8 cellular contexts compared by ENCODE assay signal in genomic region chr15:64355559-64356442, GRCh38. TPM values are rescaled to one million over a fixed set of nuclear protein-coding genes. Genes with fewer than 3 reads are reported as not detected.
DNase-seq lines count a peak whose midpoint lies in the region; ATAC-seq, FAIRE-seq and TF ChIP-seq lines count a peak whose summit lies in the region.

CSNK1G1 (minus strand) TSS chr15:64356173; CDS start chr15:64300499, 55,674 bp downstream.

- H3K9me2 ChIP-seq in OCI-LY1 (ENCODE audit: low read depth, low read length), result no peaks in the 10 kb centered on the region

- peaks cover 9% of the 10 kb centered on the region; the same call in 1 of the 2 replicates for H3K4me1 ChIP-seq in HUES64 (ENCODE audit: insufficient read depth, low read length)
- peaks cover 20% of the 10 kb centered on the region for H3K4me1 ChIP-seq in OCI-LY1 (ENCODE audit: insufficient read depth, low read length, severe bottlenecking)
- H3K4me1 ChIP-seq in mesodermal cell (ENCODE audit: control insufficient read depth, insufficient read depth, low read length, poor library complexity, severe bottlenecking), result no peaks in the 10 kb centered on the region

- H3K27me3 ChIP-seq in HUES64 (ENCODE audit: insufficient read depth, low read length) (no peaks in the 10 kb centered on the region), OCI-LY1 (ENCODE audit: insufficient read depth, low read length) (no peaks in the 10 kb centered on the region)

- under 1% methylated on average over 54 of the region's 55 CpGs for WGBS in HUES64
- WGBS in mesodermal cell (ENCODE audit: insufficient coverage in 2 of 2), 2 experiments, result 0 to 1% methylated on average over 16 to 30 of the region's 55 CpGs

- peak within 1 kb of the TSS; percentile 94 for H3K4me2 ChIP-seq in OCI-LY1 (ENCODE audit: low read length)

- no peak within 1 kb of the TSS for H2AFZ ChIP-seq in OCI-LY1 (ENCODE audit: low read length)

- H3K27ac ChIP-seq in HUES64 (ENCODE audit: low read depth, low read length), result peak within 1 kb of the TSS; percentile 80; the same call in 1 of the 2 replicates
- peak within 1 kb of the TSS; percentile 56 for H3K27ac ChIP-seq in OCI-LY1 (ENCODE audit: low read depth, low read length, poor library complexity, severe bottlenecking)
- H3K27ac ChIP-seq in mesodermal cell (ENCODE audit: low read depth, low read length, severe bottlenecking), result peak within 1 kb of the TSS; percentile 63

- FAIRE-seq in endometrium (lab: Jason Lieb, UNC), result peak; percentile 69

- ATAC-seq in GM21447 (IDR thresholded peaks at IDR 0.05; ENCODE audit: unreplicated experiment), result peak; percentile 98

- peak within 1 kb of the TSS; percentile 98 for H3K4me3 ChIP-seq in HUES64 (ENCODE audit: low read length)
- peak within 1 kb of the TSS; percentile 93 for H3K4me3 ChIP-seq in OCI-LY1 (ENCODE audit: low read depth, low read length, poor library complexity, severe bottlenecking)
- H3K4me3 ChIP-seq in mesodermal cell (ENCODE audit: extremely low read depth, insufficient read depth, low read length, poor library complexity, severe bottlenecking), result peak within 1 kb of the TSS; percentile 83

- H3F3A ChIP-seq in OCI-LY1 (ENCODE audit: insufficient read depth, low read length), result 0 out of 2 replicates have a peak, but pooled peaks cover 5% of the 10 kb centered on the region

- peak; percentile 69 for DNase-seq in COLO829 (ENCODE audit: low spot score)
- DNase-seq in activated CD8-positive, alpha-beta memory T cell treated with anti-CD3 and anti-CD28 coated beads, Interleukin-2, amount 50 U/mL, for 4 hours, result peak; percentile 93
- DNase-seq in stimulated activated CD8-positive, alpha-beta memory T cell treated with anti-CD3 and anti-CD28 coated beads, Interleukin-15, amount 100 ng/mL, for 4 hours (ENCODE audit: low read depth in 2 of 2), result peak; percentile 87 to 90

- no peak for TF ChIP-seq CTCF in OCI-LY1 (IDR thresholded peaks at IDR 0.05; ENCODE audit: low read length)

- H3K9ac ChIP-seq in HUES64 (ENCODE audit: low read depth, low read length), result peak within 1 kb of the TSS; percentile 81
- peak within 1 kb of the TSS; percentile 79 for H3K9ac ChIP-seq in OCI-LY1 (ENCODE audit: low read length)

- no peaks in the 10 kb centered on the region; the same call in 1 of the 2 replicates for H3K36me3 ChIP-seq in HUES64 (ENCODE audit: insufficient read depth, low read length)
- H3K36me3 ChIP-seq in OCI-LY1 (ENCODE audit: insufficient read depth, low read length), result peaks cover under 1% of the 10 kb centered on the region; the same call in 1 of the 2 replicates
- peaks cover 8% of the 10 kb centered on the region for H3K36me3 ChIP-seq in mesodermal cell (ENCODE audit: control insufficient read depth, insufficient read depth, low read length)

- peaks cover 27% of the 10 kb centered on the region for H3K79me2 ChIP-seq in OCI-LY1 (ENCODE audit: insufficient read depth, low read length)

- H4K20me1 ChIP-seq in OCI-LY1 (ENCODE audit: insufficient read depth, low read length), result no peaks in the 10 kb centered on the region

- H3K9me3 ChIP-seq in HUES64 (ENCODE audit: insufficient read depth, low read depth, low read length), result no peaks in the 10 kb centered on the region
- H3K9me3 ChIP-seq in OCI-LY1 (ENCODE audit: low read length), result no peaks in the 10 kb centered on the region
- no peaks in the 10 kb centered on the region for H3K9me3 ChIP-seq in mesodermal cell (ENCODE audit: control insufficient read depth, low read length)

RNA-seq across cellular contexts. Expression of gene CSNK1G1, which starts in this region (rescaled TPM):
- 7.6 TPM for polyA plus RNA-seq in HUES64 (2013, experiment 1 of 2)
- 8.2 TPM for polyA plus RNA-seq in HUES64 (2013, experiment 2 of 2)
- polyA plus RNA-seq in mesodermal cell (2013, experiment 1 of 2), result 13.5 TPM
- polyA plus RNA-seq in mesodermal cell (2013, experiment 2 of 2), result 12.8 TPM

Comparison
In these comparisons a context has a peak if more than half of its experiments do, and no peak if none do; other contexts are left out.
1. Peak in every context shown above with its lines: DNase-seq, ATAC-seq, H3K4me3 ChIP-seq and H3K27ac ChIP-seq.